ENCODE assay signal across 9 cellular contexts in the genomic region with DNA sequence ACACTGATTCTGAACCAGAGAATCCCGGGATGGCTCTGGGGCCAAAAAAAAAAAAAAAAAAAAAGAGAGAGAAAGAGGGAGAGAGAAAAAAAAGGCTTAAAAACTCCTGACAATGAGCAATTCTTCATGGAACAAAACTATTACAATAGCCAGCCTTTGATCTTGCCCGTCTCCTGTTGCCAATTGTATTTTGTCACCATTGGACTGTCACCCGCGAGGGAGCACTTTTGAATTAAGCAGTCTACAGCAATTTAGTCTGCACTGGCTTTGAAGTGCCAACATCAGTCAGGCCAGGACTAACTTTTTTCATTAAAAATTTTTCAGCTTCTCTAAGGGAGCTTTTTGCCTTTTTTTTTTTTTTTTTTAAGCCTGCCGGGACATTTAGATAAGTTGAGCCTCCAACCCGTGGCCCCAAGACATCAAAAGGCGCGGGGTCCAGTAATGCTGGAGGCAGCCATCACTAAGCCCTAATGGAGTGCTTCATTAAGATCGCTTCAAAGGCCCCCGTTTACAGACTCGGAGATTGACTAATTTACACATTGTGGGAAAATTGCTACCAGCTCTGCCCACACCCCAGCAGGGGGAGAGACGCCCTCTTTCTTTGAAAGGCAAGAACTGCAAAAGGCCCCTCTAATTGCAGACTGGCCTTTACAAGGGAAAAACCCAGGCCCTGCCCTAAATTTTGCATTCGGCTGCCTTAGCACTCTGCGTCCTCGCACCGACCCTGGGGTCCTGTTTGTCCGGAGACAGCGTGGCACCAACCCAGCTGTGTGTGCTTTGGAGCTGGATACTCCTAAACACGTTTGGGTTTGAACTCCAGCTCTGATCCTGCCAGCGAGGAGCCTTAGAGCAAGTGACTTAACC.
A peak's percentile ranks its signal among the peaks of the same experiment; 100 is the strongest.
DNase-seq lines count a peak whose midpoint lies in the region; ATAC-seq and TF ChIP-seq lines count a peak whose summit lies in the region.
"Had no signal": no experiment of that assay in that cellular context is flagged by ENCODE, and none has a peak within 500 bp of the region (broad histone marks: within the 10 kb centered on the region; RNA-seq: fewer than 3 reads in every experiment).

No MANE protein-coding gene starts in this region.

- H3K4me3 ChIP-seq in GM06990 (replicated peaks; ENCODE audit: low read depth, low read length) = no peak overlapping the region
- no peak overlapping the region for H3K4me3 ChIP-seq in choroid plexus epithelial cell (ENCODE audit: low read depth, low read length)

- TF ChIP-seq CTCF in GM06990 (IDR thresholded peaks at IDR 0.05; ENCODE audit: insufficient read depth, low read length, poor library complexity, severe bottlenecking) (peak; percentile 39), choroid plexus epithelial cell (conservative IDR thresholded peaks at IDR 0.05; ENCODE audit: low read depth, low read length) (peak; percentile 65), nephron progenitor cell (IDR thresholded peaks at IDR 0.05) (peak; percentile 40)

- H3K36me3 Mint-ChIP-seq in nephron progenitor cell (ENCODE audit: low read depth) = peaks cover 10% of the 10 kb centered on the region
- H3K36me3 Mint-ChIP-seq: activated CD4-positive, alpha-beta memory T cell treated with anti-CD3 and anti-CD28 coated beads for 36 hours had no signal

- H3K9me3 Mint-ChIP-seq in nephron progenitor cell = peaks cover 5% of the 10 kb centered on the region
- H3K9me3 Mint-ChIP-seq: activated CD4-positive, alpha-beta memory T cell treated with anti-CD3 and anti-CD28 coated beads for 36 hours had no signal

- H3K4me1 Mint-ChIP-seq in nephron progenitor cell = peaks cover 96% of the 10 kb centered on the region

- H3K27me3 ChIP-seq in GM06990 (replicated peaks; ENCODE audit: control insufficient read depth, insufficient read depth, low read length) = no peaks in the 10 kb centered on the region

- ATAC-seq in HG03135 (IDR thresholded peaks at IDR 0.05; ENCODE audit: unreplicated experiment) (no peak), HG03139 (IDR thresholded peaks at IDR 0.05; ENCODE audit: unreplicated experiment) (no peak)
- ATAC-seq: naive thymus-derived CD8-positive, alpha-beta T cell had no signal

- H3K4me3 Mint-ChIP-seq in nephron progenitor cell = peak overlapping the region; percentile 46
- H3K4me3 Mint-ChIP-seq: activated CD4-positive, alpha-beta memory T cell treated with anti-CD3 and anti-CD28 coated beads for 36 hours; naive thymus-derived CD8-positive, alpha-beta T cell had no signal

- H3K27ac Mint-ChIP-seq in nephron progenitor cell = no peak overlapping the region
- H3K27ac Mint-ChIP-seq: activated CD4-positive, alpha-beta memory T cell treated with anti-CD3 and anti-CD28 coated beads for 36 hours; naive thymus-derived CD8-positive, alpha-beta T cell had no signal

- no peaks in the 10 kb centered on the region for H3K36me3 ChIP-seq in GM06990 (ENCODE audit: control insufficient read depth, insufficient read depth, low read length)

- H3K27me3 Mint-ChIP-seq in nephron progenitor cell (ENCODE audit: low read depth, poor library complexity) = peaks cover 13% of the 10 kb centered on the region

- DNase-seq in GM06990 (ENCODE audit: extremely low read depth, insufficient read length) (peak; percentile 29), HuH-7 (ENCODE audit: low spot score) (peak; percentile 23), choroid plexus epithelial cell (ENCODE audit: low read depth) (peak; percentile 31), nephron progenitor cell (no peak), AG20443 (ENCODE audit: low spot score) (no peak)
- DNase-seq: activated CD4-positive, alpha-beta memory T cell treated with anti-CD3 and anti-CD28 coated beads for 36 hours; naive thymus-derived CD8-positive, alpha-beta T cell had no signal

Comparison
In these comparisons a context has a peak if more than half of its experiments do, and no peak if none do; other contexts are left out.
1. DNase-seq: peak in GM06990 (single experiment), HuH-7 (single experiment) and choroid plexus epithelial cell (single experiment); none in nephron progenitor cell (single experiment) and AG20443 (single experiment).
2. Peak in every context shown above with its lines, with median percentiles within 50 percentile points of each other: CTCF ChIP-seq.